ENCODE assay signal across 16 cellular contexts in genomic region chr11:43366597-43367121, GRCh38. TPM values are rescaled to one million over a fixed set of nuclear protein-coding genes. Genes with fewer than 3 reads are reported as not detected.
DNase-seq lines count a peak whose midpoint lies in the region; ATAC-seq and TF ChIP-seq lines count a peak whose summit lies in the region.
"Had no signal": no experiment of that assay in that cellular context is flagged by ENCODE, and none has a peak within 500 bp of the region (broad histone marks: within the 10 kb centered on the region; RNA-seq: fewer than 3 reads in every experiment).

No MANE protein-coding gene starts in this region.

- no peaks in the 10 kb centered on the region for H3K9me2 ChIP-seq in DOHH2 (replicated peaks; ENCODE audit: control insufficient read depth, low read length)

- CTCF ChIA-PET in activated B cell treated with CpG ODN at 0.5 μM for 24 hours (lab: Charles Lee): interaction anchor here (0.6 to 2.1 kb wide), 2 partner anchors 54 to 485 kb away, joined by 3 to 8 read pairs; partner anchors contain the start of gene API5

- no peaks in the 10 kb centered on the region for H3K27me3 ChIP-seq in DOHH2 (ENCODE audit: control insufficient read depth, low read length)
- H3K27me3 ChIP-seq in left lung: no peaks in the 10 kb centered on the region
- H3K27me3 ChIP-seq: spleen, vagina had no signal

- intact Hi-C loops in activated B cell treated with CpG ODN at 0.5 μM for 24 hours (cut with micrococcal nuclease) (loop anchor here (1.0 kb wide), 1 partner anchor 7 kb away; no protein-coding TSS in a partner anchor), left lung (cut with DNase I) (no loop called here)

- H3K4me1 ChIP-seq in DOHH2 (ENCODE audit: control insufficient read depth, low read length) (peaks cover 36% of the 10 kb centered on the region), left lung (peaks cover 7 to 27% of the 10 kb centered on the region in 2 donors)

- H3K4me3 ChIP-seq in DOHH2 (ENCODE audit: low read length) (peak overlapping the region; percentile 9; the same call in 1 of the 2 replicates), HFF-Myc (replicated peaks; ENCODE audit: low read depth, low read length) (no peak overlapping the region), left lung (no peak overlapping the region)
- H3K4me3 ChIP-seq: spleen, vagina had no signal

- peaks cover 37% of the 10 kb centered on the region for H3K4me1 Mint-ChIP-seq in activated B cell treated with CpG ODN at 0.5 μM for 24 hours

- peak overlapping the region; percentile 27 for H3K4me2 ChIP-seq in DOHH2 (ENCODE audit: low read length)

- TF ChIP-seq CTCF in DOHH2 (IDR thresholded peaks at IDR 0.05; ENCODE audit: low read depth, low read length, poor library complexity, severe bottlenecking) (no peak), HFF-Myc (IDR thresholded peaks at IDR 0.05; ENCODE audit: low read depth, low read length, missing control alignments) (no peak), activated B cell treated with CpG ODN at 0.5 μM for 24 hours (IDR thresholded peaks at IDR 0.05) (no peak), left lung (IDR thresholded peaks at IDR 0.05) (no peak)

- no peak overlapping the region for H3K27ac ChIP-seq in DOHH2 (ENCODE audit: low read depth, low read length)
- peak overlapping the region in 1 of 2 donors; percentile 49 for H3K27ac ChIP-seq in left lung
- H3K27ac ChIP-seq: spleen, vagina had no signal

- DNase-seq in HFF-Myc (ENCODE audit: extremely low read depth, low read depth) (peak; percentile 19), activated B cell treated with CpG ODN at 0.5 μM for 24 hours (no peak), left lung (no peak), cerebellar nuclear complex (lab: John Stamatoyannopoulos, UW) (no peak), left lobe of liver (ENCODE audit: low spot score) (no peak)
- no peak for DNase-seq in activated effector memory CD4-positive, alpha-beta T cell treated with Interleukin-2 at 50 U/mL for 16 hours
- no peak for DNase-seq in stimulated activated CD4-positive, alpha-beta T cell treated with anti-CD3 and anti-CD28 coated beads, Interleukin-4, amount 100 ng/mL, for 4 hours
- DNase-seq: activated CD4-positive, alpha-beta memory T cell treated with anti-CD3 and anti-CD28 coated beads for 36 hours; activated effector memory CD4-positive, alpha-beta T cell treated with anti-CD3 and anti-CD28 coated beads, Interleukin-2, amount 50 U/mL, for 16 hours; hippocampal formation; left ventricle myocardium superior; NCI-H345; spleen had no signal

- no peaks in the 10 kb centered on the region for H3K27me3 Mint-ChIP-seq in activated B cell treated with CpG ODN at 0.5 μM for 24 hours
- H3K27me3 Mint-ChIP-seq: activated CD4-positive, alpha-beta memory T cell treated with anti-CD3 and anti-CD28 coated beads for 36 hours had no signal

- peaks cover 99% of the 10 kb centered on the region for H3K79me2 ChIP-seq in DOHH2 (ENCODE audit: control insufficient read depth, low read length)

- no peaks in the 10 kb centered on the region for H3F3A ChIP-seq in DOHH2 (ENCODE audit: control insufficient read depth, insufficient read depth)

- peaks cover 59% of the 10 kb centered on the region for H3K36me3 Mint-ChIP-seq in activated B cell treated with CpG ODN at 0.5 μM for 24 hours (ENCODE audit: low read depth)

- no peaks in the 10 kb centered on the region for H3K9me3 Mint-ChIP-seq in activated B cell treated with CpG ODN at 0.5 μM for 24 hours
- H3K9me3 Mint-ChIP-seq: activated CD4-positive, alpha-beta memory T cell treated with anti-CD3 and anti-CD28 coated beads for 36 hours; T-helper 1 cell treated with Interleukin-12 subunit alpha and Interleukin-12 subunit beta and Interleukin-4 antibody, amounts not matched to agents 30 μg/mL and 1 μg/mL, for 36 hours had no signal

- peaks cover 50% of the 10 kb centered on the region for H3K36me3 ChIP-seq in DOHH2 (ENCODE audit: control insufficient read depth, low read length)
- peaks cover 0 to 11% of the 10 kb centered on the region in 2 donors for H3K36me3 ChIP-seq in left lung
- H3K36me3 ChIP-seq: vagina had no signal

- peak overlapping the region; percentile 21 for H3K27ac Mint-ChIP-seq in activated B cell treated with CpG ODN at 0.5 μM for 24 hours
- H3K27ac Mint-ChIP-seq: activated CD4-positive, alpha-beta memory T cell treated with anti-CD3 and anti-CD28 coated beads for 36 hours; T-helper 1 cell treated with Interleukin-12 subunit alpha and Interleukin-12 subunit beta and Interleukin-4 antibody, amounts not matched to agents 30 μg/mL and 1 μg/mL, for 36 hours had no signal

- H4K20me1 ChIP-seq in DOHH2 (ENCODE audit: control insufficient read depth, insufficient read depth, low read depth, low read length): peaks cover 16% of the 10 kb centered on the region

- no peak overlapping the region for H3K4me3 Mint-ChIP-seq in activated B cell treated with CpG ODN at 0.5 μM for 24 hours
- H3K4me3 Mint-ChIP-seq: activated CD4-positive, alpha-beta memory T cell treated with anti-CD3 and anti-CD28 coated beads for 36 hours; T-helper 1 cell treated with Interleukin-12 subunit alpha and Interleukin-12 subunit beta and Interleukin-4 antibody, amounts not matched to agents 30 μg/mL and 1 μg/mL, for 36 hours had no signal

- ATAC-seq in activated B cell treated with CpG ODN at 0.5 μM for 24 hours (ENCODE audit: low read depth): no peak
- peak; percentile 16 for ATAC-seq in left lung
- ATAC-seq in left lobe of liver: no peak
- ATAC-seq: left ventricle myocardium superior had no signal

- H3K9me3 ChIP-seq in DOHH2 (ENCODE audit: control insufficient read depth, insufficient read depth, low read length) (no peaks in the 10 kb centered on the region), left lung (no peaks in the 10 kb centered on the region)
- H3K9me3 ChIP-seq: spleen, vagina had no signal

- POLR2A ChIA-PET in activated B cell treated with CpG ODN at 0.5 μM for 24 hours (lab: Charles Lee): interaction anchor here (2.0 kb wide), 1 partner anchor 8 kb away, joined by 10 read pairs; the partner anchor contains the start of gene TTC17

RNA-seq across cellular contexts. Expression of gene TTC17, which starts 7.9 kb away (rescaled TPM):
- total RNA-seq in activated B cell treated with CpG ODN at 0.5 μM for 24 hours (102 and 127 TPM in 2 replicates), left lung (10 to 100 TPM; 71.3 to 72.1 TPM), left lobe of liver (49.0 TPM)

RNA-seq across cellular contexts. Expression of gene API5, which starts 54.9 kb away (rescaled TPM):
- total RNA-seq in activated B cell treated with CpG ODN at 0.5 μM for 24 hours (122 and 123 TPM in 2 replicates), left lung (10 to 100 TPM; 85.8 to 90.6 TPM), left lobe of liver (53.0 TPM)
